1 cellular context compared by ENCODE assay signal in genomic region chr10:99395750-99396445, GRCh38.
A peak's percentile ranks its signal among the peaks of the same experiment; 100 is the strongest.
TF ChIP-seq lines count a peak whose summit lies in the region.

No MANE protein-coding gene starts in this region.

TF ChIP-seq in K562, 482 proteins besides CTCF, POLR2A, EP300 and RAD21:
- TF ChIP-seq THAP7 (CRISPR knock-in tag; IDR thresholded peaks at IDR 0.05) (no peak), FOXK2 (conservative IDR thresholded peaks at IDR 0.05 in 1 of 2, IDR thresholded peaks at IDR 0.05 in 1 of 2; ENCODE audit: low read depth in 2 of 2) (peak in 1 of 2 experiments; percentile 36; a peak in 1 of 4 replicates), FOSL1 (tag; conservative IDR thresholded peaks at IDR 0.05) (peak; percentile 25), FOXA3 (CRISPR knock-in tag; conservative IDR thresholded peaks at IDR 0.05 in 1 of 2, IDR thresholded peaks at IDR 0.05 in 1 of 2) (peak in 1 of 2 experiments; percentile 80; a peak in 2 of 4 replicates), SOX6 (IDR thresholded peaks at IDR 0.05) (0 out of 2 replicates have a peak, but pooled peaks have one; percentile 14), SNRNP70 (optimal IDR thresholded peaks at IDR 0.05; ENCODE audit: low read depth, low read length) (no peak), SREBF2 (CRISPR knock-in tag; IDR thresholded peaks at IDR 0.05) (no peak), VEZF1 (CRISPR knock-in tag; IDR thresholded peaks at IDR 0.05) (peak; percentile 52), FOXM1 (IDR thresholded peaks at IDR 0.05; ENCODE audit: low read depth) (peak; percentile 56; the same call in 1 of the 2 replicates), FOXM1 (CRISPR knock-in tag; IDR thresholded peaks at IDR 0.05; ENCODE audit: low read depth) (no peak), ETV1 (tag; conservative IDR thresholded peaks at IDR 0.05; ENCODE audit: low read depth) (peak; percentile 43; the same call in 1 of the 2 replicates), CREM (IDR thresholded peaks at IDR 0.05; ENCODE audit: low read depth) (0 out of 2 replicates have a peak, but pooled peaks have one; percentile 4), GABPA (tag; conservative IDR thresholded peaks at IDR 0.05; ENCODE audit: low read depth) (peak; percentile 57), ZNF639 (CRISPR knock-in tag; conservative IDR thresholded peaks at IDR 0.05 in 1 of 2, IDR thresholded peaks at IDR 0.05 in 1 of 2) (no peak), MTA3 (IDR thresholded peaks at IDR 0.05; ENCODE audit: borderline replicate concordance) (no peak)
